Comparison of ENCODE assay signal across 21 cellular contexts in the genomic region with DNA sequence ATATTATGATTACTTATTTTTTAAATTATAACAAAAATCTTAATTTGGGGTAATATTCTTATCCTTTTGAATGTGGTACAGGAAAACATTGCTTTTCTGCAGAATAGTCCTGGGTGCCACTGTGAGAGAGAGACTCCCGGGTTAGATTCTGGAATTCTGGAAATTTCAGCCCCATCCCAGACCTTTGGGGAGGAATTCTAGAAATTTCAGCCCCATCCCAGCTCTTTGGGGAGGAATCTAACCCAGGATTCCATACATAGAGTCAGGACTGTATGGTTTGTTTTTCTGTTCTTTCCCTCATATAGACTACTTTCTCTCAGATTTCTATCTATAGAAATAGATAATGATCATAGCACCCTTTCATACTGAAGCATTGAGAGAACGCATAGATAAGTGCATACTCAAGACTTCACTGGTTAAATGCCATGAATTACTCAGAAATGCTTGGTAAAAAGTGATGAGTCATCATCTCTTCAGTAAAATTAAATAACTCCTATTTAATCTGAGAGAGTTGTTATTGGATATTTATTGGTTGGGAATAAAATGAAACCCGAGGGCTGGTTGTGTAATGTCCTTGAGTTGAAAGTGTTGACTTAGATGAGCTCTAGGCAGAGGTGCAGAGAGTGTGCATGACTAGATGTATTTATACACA. TPM values are rescaled to one million over a fixed set of nuclear protein-coding genes. Genes with fewer than 3 reads are reported as not detected.
A peak's percentile ranks its signal among the peaks of the same experiment; 100 is the strongest.
DNase-seq lines count a peak whose midpoint lies in the region; ATAC-seq and FAIRE-seq lines count a peak whose summit lies in the region.
"Had no signal": no experiment of that assay in that cellular context is flagged by ENCODE, and none has a peak within 500 bp of the region (broad histone marks: within the 10 kb centered on the region; RNA-seq: fewer than 3 reads in every experiment).

No MANE protein-coding gene starts in this region.

- no peak overlapping the region for H4K8ac ChIP-seq in mesendoderm (ENCODE audit: low read depth, low read length)

- no peak overlapping the region for H3K4me3 Mint-ChIP-seq in activated CD8-positive, alpha-beta memory T cell treated with anti-CD3 and anti-CD28 coated beads, Interleukin-2, amount 10 ng/mL, durations not matched to agents 7 days and 5 days
- H3K4me3 Mint-ChIP-seq: activated naive CD4-positive, alpha-beta T cell treated with anti-CD3 and anti-CD28 coated beads, Interleukin-2, amount 10 ng/mL, durations not matched to agents 7 days and 5 days; memory B cell had no signal

- peaks cover 22% of the 10 kb centered on the region for H3K4me1 Mint-ChIP-seq in activated CD8-positive, alpha-beta memory T cell treated with anti-CD3 and anti-CD28 coated beads, Interleukin-2, amount 10 ng/mL, durations not matched to agents 7 days and 5 days

- peak overlapping the region; percentile 4 for H3K4ac ChIP-seq in mesendoderm (ENCODE audit: low read depth, low read length)

- no peak overlapping the region for H3K18ac ChIP-seq in mesendoderm (ENCODE audit: low read length)

- H3K27me3 ChIP-seq in mesendoderm (ENCODE audit: insufficient read depth, low read length, poor library complexity): no peaks in the 10 kb centered on the region
- H3K27me3 ChIP-seq: suprapubic skin had no signal

- no peak overlapping the region for H4K5ac ChIP-seq in mesendoderm (ENCODE audit: low read length)

- no peak overlapping the region for H2BK120ac ChIP-seq in mesendoderm (ENCODE audit: low read depth, low read length)

- no peak overlapping the region for H2AK5ac ChIP-seq in mesendoderm (ENCODE audit: low read length)

- DNase-seq in AG20443 (ENCODE audit: low spot score) (peak; percentile 13), HTR-8/SVneo (ENCODE audit: insufficient read length, low spot score) (no peak), caudate nucleus (lab: John Stamatoyannopoulos, UW) (peak in 1 of 61 donors; percentile 40), mesendoderm (peak; percentile 79)
- DNase-seq in activated CD8-positive, alpha-beta memory T cell treated with anti-CD3 and anti-CD28 coated beads, Interleukin-2, amount 10 ng/mL, durations not matched to agents 7 days and 5 days: no peak
- no peak for DNase-seq in activated CD4-positive, CD25-positive, alpha-beta regulatory T cell treated with anti-CD3 and anti-CD28 coated beads, Interleukin-2, amount 50 U/mL, for 72 hours
- DNase-seq: activated CD4-positive, alpha-beta T cell treated with anti-CD3 and anti-CD28 coated beads, Interleukin-2, amount 50 U/mL, for 1 hour; activated naive CD4-positive, alpha-beta T cell treated with anti-CD3 and anti-CD28 coated beads, Interleukin-2, amount 10 ng/mL, durations not matched to agents 7 days and 5 days; activated T-cell treated with anti-CD3 and anti-CD28 coated beads for 4 hours; C1 segment of cervical spinal cord; DMS 273 treated with DMSO at 0.1 percent for 48 hours; glutamatergic neuron; NCI-H1048; NCI-H2107; stimulated activated CD4-positive, alpha-beta T cell treated with anti-CD3 and anti-CD28 coated beads, Interleukin-2, amount 100 ng/mL, for 24 hours had no signal

- no peaks in the 10 kb centered on the region for H3K79me2 ChIP-seq in mesendoderm (ENCODE audit: control insufficient read depth, insufficient read depth, low read length)

- peaks cover 43% of the 10 kb centered on the region for H3K36me3 Mint-ChIP-seq in activated CD8-positive, alpha-beta memory T cell treated with anti-CD3 and anti-CD28 coated beads, Interleukin-2, amount 10 ng/mL, durations not matched to agents 7 days and 5 days

- no peak overlapping the region for H2BK15ac ChIP-seq in mesendoderm (replicated peaks; ENCODE audit: low read depth)

- H3K9me3 Mint-ChIP-seq in activated CD8-positive, alpha-beta memory T cell treated with anti-CD3 and anti-CD28 coated beads, Interleukin-2, amount 10 ng/mL, durations not matched to agents 7 days and 5 days (ENCODE audit: low read depth): no peaks in the 10 kb centered on the region
- H3K9me3 Mint-ChIP-seq: activated naive CD4-positive, alpha-beta T cell treated with anti-CD3 and anti-CD28 coated beads, Interleukin-2, amount 10 ng/mL, durations not matched to agents 7 days and 5 days; memory B cell had no signal

- no peak overlapping the region for H2BK5ac ChIP-seq in mesendoderm (ENCODE audit: low read length)

- H3K36me3 ChIP-seq in mesendoderm (ENCODE audit: control insufficient read depth, insufficient read depth, low read length): no peaks in the 10 kb centered on the region

- H3K4me2 ChIP-seq in mesendoderm (ENCODE audit: low read length): no peak overlapping the region

- CTCF ChIA-PET in activated CD8-positive, alpha-beta memory T cell treated with anti-CD3 and anti-CD28 coated beads, Interleukin-2, amount 10 ng/mL, durations not matched to agents 7 days and 5 days (lab: Charles Lee): interaction anchor here (1.0 kb wide), 1 partner anchor 7 kb away, joined by 3 read pairs; no protein-coding TSS in a partner anchor

- no peak overlapping the region for H3K4me3 ChIP-seq in mesendoderm (ENCODE audit: low read length)
- H3K4me3 ChIP-seq: suprapubic skin had no signal

- H3K23ac ChIP-seq in mesendoderm (ENCODE audit: low read length): no peak overlapping the region

- H3K9ac ChIP-seq in mesendoderm (ENCODE audit: low read length): no peak overlapping the region

- ATAC-seq in HG03097 (IDR thresholded peaks at IDR 0.05; ENCODE audit: low FRiP score, unreplicated experiment): no peak
- ATAC-seq in GM18861 (IDR thresholded peaks at IDR 0.05; ENCODE audit: unreplicated experiment): no peak
- no peak for ATAC-seq in activated CD8-positive, alpha-beta memory T cell treated with anti-CD3 and anti-CD28 coated beads, Interleukin-2, amount 10 ng/mL, durations not matched to agents 7 days and 5 days

- H3K4me1 ChIP-seq in mesendoderm (ENCODE audit: control insufficient read depth, low read depth, low read length): peaks cover 3% of the 10 kb centered on the region

- no peaks in the 10 kb centered on the region for H3K79me1 ChIP-seq in mesendoderm (ENCODE audit: low read length)

- whole genome bisulfite sequencing in mesendoderm (ENCODE audit: extremely low coverage, insufficient coverage, low lambda C conversion rate): 100% methylated on average over 1 of the region's 3 CpGs

- FAIRE-seq in HTR-8/SVneo (lab: Jason Lieb, UNC): peak; percentile 9
- FAIRE-seq: GM18507, islet of Langerhans had no signal

- H3K27ac ChIP-seq in caudate nucleus (ENCODE audit: low read depth, low read length) (peak overlapping the region; percentile 24), mesendoderm (ENCODE audit: low read depth, low read length) (no peak overlapping the region)
- H3K27ac ChIP-seq: suprapubic skin had no signal

- H3K27ac Mint-ChIP-seq in activated CD8-positive, alpha-beta memory T cell treated with anti-CD3 and anti-CD28 coated beads, Interleukin-2, amount 10 ng/mL, durations not matched to agents 7 days and 5 days: no peak overlapping the region
- H3K27ac Mint-ChIP-seq: activated naive CD4-positive, alpha-beta T cell treated with anti-CD3 and anti-CD28 coated beads, Interleukin-2, amount 10 ng/mL, durations not matched to agents 7 days and 5 days; memory B cell had no signal

- no peak overlapping the region for H3K56ac ChIP-seq in mesendoderm (ENCODE audit: low read length)

- H3K27me3 Mint-ChIP-seq in activated CD8-positive, alpha-beta memory T cell treated with anti-CD3 and anti-CD28 coated beads, Interleukin-2, amount 10 ng/mL, durations not matched to agents 7 days and 5 days: no peaks in the 10 kb centered on the region
- H3K27me3 Mint-ChIP-seq: activated naive CD4-positive, alpha-beta T cell treated with anti-CD3 and anti-CD28 coated beads, Interleukin-2, amount 10 ng/mL, durations not matched to agents 7 days and 5 days; memory B cell had no signal

RNA-seq across cellular contexts. Expression of gene EIF2AK4, which starts 8.3 kb away (rescaled TPM):
- polyA plus RNA-seq in mesendoderm (2013, experiment 1 of 2): 44.1 TPM
- polyA plus RNA-seq in mesendoderm (2013, experiment 2 of 2): 47.3 TPM
- total RNA-seq in activated CD8-positive, alpha-beta memory T cell treated with anti-CD3 and anti-CD28 coated beads, Interleukin-2, amount 10 ng/mL, durations not matched to agents 7 days and 5 days: 10 to 100 TPM; 21.3 to 24.0 TPM

RNA-seq across cellular contexts. Expression of gene GPR176, which starts 22.2 kb away (rescaled TPM):
- polyA plus RNA-seq in mesendoderm (2013, experiment 1 of 2): 14.7 TPM
- polyA plus RNA-seq in mesendoderm (2013, experiment 2 of 2): 16.5 TPM
- total RNA-seq in activated CD8-positive, alpha-beta memory T cell treated with anti-CD3 and anti-CD28 coated beads, Interleukin-2, amount 10 ng/mL, durations not matched to agents 7 days and 5 days: not detected

Comparison
In these comparisons a context has a peak if more than half of its experiments do, and no peak if none do; other contexts are left out.
1. DNase-seq: peak in AG20443 (single experiment) and mesendoderm (single experiment); none in HTR-8/SVneo (single experiment), activated CD8-positive, alpha-beta memory T cell treated with anti-CD3 and anti-CD28 coated beads, Interleukin-2, amount 10 ng/mL, durations not matched to agents 7 days and 5 days (single experiment) and activated CD4-positive, CD25-positive, alpha-beta regulatory T cell treated with anti-CD3 and anti-CD28 coated beads, Interleukin-2, amount 50 U/mL, for 72 hours (single experiment).